ENCODE assay signal across 17 cellular contexts in the genomic region with DNA sequence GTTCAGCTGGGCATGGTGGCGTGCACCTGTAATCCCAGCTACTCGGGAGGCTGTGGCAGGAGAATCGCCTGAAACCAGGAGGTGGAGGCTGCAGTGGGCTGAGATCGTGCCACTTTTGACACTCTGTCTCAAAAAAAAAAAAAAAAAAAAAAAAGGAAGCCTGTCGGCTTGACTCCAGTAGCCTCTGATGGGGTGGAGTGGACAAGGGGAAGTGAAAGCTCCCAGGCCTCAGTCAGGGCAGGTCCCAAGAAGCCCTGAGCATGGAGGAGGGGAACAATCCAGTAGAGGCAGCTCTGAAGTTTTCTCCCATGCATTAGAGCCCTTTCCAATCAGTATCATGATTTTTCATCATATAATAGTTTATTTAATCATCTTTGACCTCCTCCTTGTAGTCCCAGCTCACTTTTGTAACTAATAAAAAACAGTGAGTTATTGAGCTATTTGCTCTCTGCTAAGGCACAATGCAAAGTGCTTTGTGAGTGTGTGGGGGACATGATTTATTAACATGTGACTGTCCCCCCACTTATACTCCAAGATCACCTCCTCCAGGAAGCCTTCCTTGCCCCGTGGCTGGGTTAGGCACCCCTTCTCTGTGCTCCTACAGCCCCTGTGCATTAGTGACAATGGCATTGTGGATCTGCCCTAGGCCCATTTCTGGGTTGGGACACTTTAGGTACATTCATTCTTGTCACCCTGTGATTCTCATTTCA. TPM values are rescaled to one million over a fixed set of nuclear protein-coding genes. Genes with fewer than 3 reads are reported as not detected.
A peak's percentile ranks its signal among the peaks of the same experiment; 100 is the strongest.
DNase-seq lines count a peak whose midpoint lies in the region; ATAC-seq and TF ChIP-seq lines count a peak whose summit lies in the region.
"Had no signal": no experiment of that assay in that cellular context is flagged by ENCODE, and none has a peak within 500 bp of the region (broad histone marks: within the 10 kb centered on the region; RNA-seq: fewer than 3 reads in every experiment).

No MANE protein-coding gene starts in this region.

- H3K4me1 Mint-ChIP-seq in dendritic cell treated with granulocyte-macrophage colony-stimulating factor and Interleukin-4, amounts not matched to agents 40 ng/mL and 50 ng/mL, for 4 days (ENCODE audit: low read depth): peaks cover 58% of the 10 kb centered on the region
- peaks cover 22% of the 10 kb centered on the region for H3K4me1 Mint-ChIP-seq in activated T-helper 1 cell treated with anti-CD3 and anti-CD28 coated beads, Interleukin-12 subunit alpha, Interleukin-12 subunit beta, Interleukin-2, Interleukin-4 antibody, amounts not matched to agents 30 ng/mL and 10 ng/mL and 1 ng/mL, durations not matched to agents 14 hours and 24 hours and 36 hours (ENCODE audit: low read depth)

- H3K27me3 Mint-ChIP-seq in dendritic cell treated with granulocyte-macrophage colony-stimulating factor and Interleukin-4, amounts not matched to agents 40 ng/mL and 50 ng/mL, for 4 days: no peaks in the 10 kb centered on the region
- H3K27me3 Mint-ChIP-seq in activated T-helper 1 cell treated with anti-CD3 and anti-CD28 coated beads, Interleukin-12 subunit alpha, Interleukin-12 subunit beta, Interleukin-2, Interleukin-4 antibody, amounts not matched to agents 30 ng/mL and 10 ng/mL and 1 ng/mL, durations not matched to agents 14 hours and 24 hours and 36 hours (ENCODE audit: insufficient read depth): peaks cover 10% of the 10 kb centered on the region

- no peaks in the 10 kb centered on the region for H3K9me3 Mint-ChIP-seq in dendritic cell treated with granulocyte-macrophage colony-stimulating factor and Interleukin-4, amounts not matched to agents 40 ng/mL and 50 ng/mL, for 4 days
- H3K9me3 Mint-ChIP-seq in activated T-helper 1 cell treated with anti-CD3 and anti-CD28 coated beads, Interleukin-12 subunit alpha, Interleukin-12 subunit beta, Interleukin-2, Interleukin-4 antibody, amounts not matched to agents 30 ng/mL and 10 ng/mL and 1 ng/mL, durations not matched to agents 14 hours and 24 hours and 36 hours: no peaks in the 10 kb centered on the region
- H3K9me3 Mint-ChIP-seq: activated naive CD8-positive, alpha-beta T cell treated with anti-CD3 and anti-CD28 coated beads for 36 hours; natural killer cell had no signal

- DNase-seq in CD1c-positive myeloid dendritic cell (ENCODE audit: extremely low spot score) (peak; percentile 91), NB4 (ENCODE audit: low read depth) (peak; percentile 90), COLO668 (lab: John Stamatoyannopoulos, UW; ENCODE audit: unreplicated experiment) (no peak)
- no peak for DNase-seq in stimulated activated naive CD4-positive, alpha-beta T cell treated with Interleukin-2 at 50 U/mL for 16 hours (lab: John Stamatoyannopoulos, UW)
- no peak for DNase-seq in activated CD4-positive, alpha-beta T cell treated with anti-CD3 and anti-CD28 coated beads, Interleukin-2, amount 50 U/mL, for 4 hours
- DNase-seq in activated T-helper 1 cell treated with anti-CD3 and anti-CD28 coated beads, Interleukin-12 subunit alpha, Interleukin-12 subunit beta, Interleukin-2, Interleukin-4 antibody, amounts not matched to agents 30 ng/mL and 10 ng/mL and 1 ng/mL, durations not matched to agents 14 hours and 24 hours and 36 hours (ENCODE audit: low spot score): no peak
- DNase-seq: activated naive CD8-positive, alpha-beta T cell treated with anti-CD3 and anti-CD28 coated beads for 36 hours; DND-41; glutamatergic neuron; natural killer cell; NCI-H1694; NCI-H524 treated with DMSO at 0.1 percent for 48 hours; right lobe of liver; SHP77 treated with DMSO at 0.1 percent for 48 hours; stomach had no signal

- no peak for TF ChIP-seq POLR2A in NB4 (IDR thresholded peaks at IDR 0.05; ENCODE audit: extremely low read depth, insufficient read length)

- H3K4me3 Mint-ChIP-seq in dendritic cell treated with granulocyte-macrophage colony-stimulating factor and Interleukin-4, amounts not matched to agents 40 ng/mL and 50 ng/mL, for 4 days: peak overlapping the region; percentile 17
- H3K4me3 Mint-ChIP-seq in activated T-helper 1 cell treated with anti-CD3 and anti-CD28 coated beads, Interleukin-12 subunit alpha, Interleukin-12 subunit beta, Interleukin-2, Interleukin-4 antibody, amounts not matched to agents 30 ng/mL and 10 ng/mL and 1 ng/mL, durations not matched to agents 14 hours and 24 hours and 36 hours: no peak overlapping the region
- H3K4me3 Mint-ChIP-seq: activated naive CD8-positive, alpha-beta T cell treated with anti-CD3 and anti-CD28 coated beads for 36 hours; natural killer cell had no signal

- no peak for TF ChIP-seq CTCF in NB4 (IDR thresholded peaks at IDR 0.05; ENCODE audit: low read depth, low read length)

- H3K4me3 ChIP-seq in NB4 (ENCODE audit: low read depth, low read length): no peak overlapping the region
- H3K4me3 ChIP-seq: right lobe of liver, stomach had no signal

- intact Hi-C loops in dendritic cell treated with granulocyte-macrophage colony-stimulating factor and Interleukin-4, amounts not matched to agents 40 ng/mL and 50 ng/mL, for 4 days (cut with micrococcal nuclease): loop anchor here (2.0 to 5.0 kb wide), 2 partner anchors 23 to 45 kb away; no protein-coding TSS in a partner anchor
- intact Hi-C loops in activated T-helper 1 cell treated with anti-CD3 and anti-CD28 coated beads, Interleukin-12 subunit alpha, Interleukin-12 subunit beta, Interleukin-2, Interleukin-4 antibody, amounts not matched to agents 30 ng/mL and 10 ng/mL and 1 ng/mL, durations not matched to agents 14 hours and 24 hours and 36 hours (cut with micrococcal nuclease): no loop called here

- peak overlapping the region; percentile 72 for H3K27ac Mint-ChIP-seq in dendritic cell treated with granulocyte-macrophage colony-stimulating factor and Interleukin-4, amounts not matched to agents 40 ng/mL and 50 ng/mL, for 4 days
- no peak overlapping the region for H3K27ac Mint-ChIP-seq in activated T-helper 1 cell treated with anti-CD3 and anti-CD28 coated beads, Interleukin-12 subunit alpha, Interleukin-12 subunit beta, Interleukin-2, Interleukin-4 antibody, amounts not matched to agents 30 ng/mL and 10 ng/mL and 1 ng/mL, durations not matched to agents 14 hours and 24 hours and 36 hours
- H3K27ac Mint-ChIP-seq: activated naive CD8-positive, alpha-beta T cell treated with anti-CD3 and anti-CD28 coated beads for 36 hours; natural killer cell had no signal

- ATAC-seq in GM19452 (IDR thresholded peaks at IDR 0.05; ENCODE audit: unreplicated experiment): peak; percentile 32
- ATAC-seq: natural killer cell had no signal

- H3K36me3 Mint-ChIP-seq in dendritic cell treated with granulocyte-macrophage colony-stimulating factor and Interleukin-4, amounts not matched to agents 40 ng/mL and 50 ng/mL, for 4 days (ENCODE audit: low read depth): peaks cover 1% of the 10 kb centered on the region
- H3K36me3 Mint-ChIP-seq in activated T-helper 1 cell treated with anti-CD3 and anti-CD28 coated beads, Interleukin-12 subunit alpha, Interleukin-12 subunit beta, Interleukin-2, Interleukin-4 antibody, amounts not matched to agents 30 ng/mL and 10 ng/mL and 1 ng/mL, durations not matched to agents 14 hours and 24 hours and 36 hours (ENCODE audit: low read depth): no peaks in the 10 kb centered on the region
- H3K36me3 Mint-ChIP-seq: activated naive CD8-positive, alpha-beta T cell treated with anti-CD3 and anti-CD28 coated beads for 36 hours; natural killer cell had no signal

RNA-seq across cellular contexts. Expression of a gene that starts 4.7 kb away (rescaled TPM):
- 25.6 and 26.6 TPM in 2 replicates for total RNA-seq in activated T-helper 1 cell treated with anti-CD3 and anti-CD28 coated beads, Interleukin-12 subunit alpha, Interleukin-12 subunit beta, Interleukin-2, Interleukin-4 antibody, amounts not matched to agents 30 ng/mL and 10 ng/mL and 1 ng/mL, durations not matched to agents 14 hours and 24 hours and 36 hours

RNA-seq across cellular contexts. Expression of a gene that starts 17.9 kb away (rescaled TPM):
- not detected in 2 replicates for total RNA-seq in activated T-helper 1 cell treated with anti-CD3 and anti-CD28 coated beads, Interleukin-12 subunit alpha, Interleukin-12 subunit beta, Interleukin-2, Interleukin-4 antibody, amounts not matched to agents 30 ng/mL and 10 ng/mL and 1 ng/mL, durations not matched to agents 14 hours and 24 hours and 36 hours
- total RNA-seq: activated naive CD8-positive, alpha-beta T cell treated with anti-CD3 and anti-CD28 coated beads for 36 hours; natural killer cell; stomach had no signal

Comparison
In these comparisons a context has a peak if more than half of its experiments do, and no peak if none do; other contexts are left out.
1. DNase-seq: peak in CD1c-positive myeloid dendritic cell (single experiment) and NB4 (single experiment); none in COLO668 (single experiment), stimulated activated naive CD4-positive, alpha-beta T cell treated with Interleukin-2 at 50 U/mL for 16 hours (single experiment), activated CD4-positive, alpha-beta T cell treated with anti-CD3 and anti-CD28 coated beads, Interleukin-2, amount 50 U/mL, for 4 hours (0 of 2) and activated T-helper 1 cell treated with anti-CD3 and anti-CD28 coated beads, Interleukin-12 subunit alpha, Interleukin-12 subunit beta, Interleukin-2, Interleukin-4 antibody, amounts not matched to agents 30 ng/mL and 10 ng/mL and 1 ng/mL, durations not matched to agents 14 hours and 24 hours and 36 hours (single experiment).